ENCODE assay signal across 8 cellular contexts in genomic region chr4:158768577-158769174, GRCh38. TPM values are rescaled to one million over a fixed set of nuclear protein-coding genes. Genes with fewer than 3 reads are reported as not detected.
A peak's percentile ranks its signal among the peaks of the same experiment; 100 is the strongest.
DNase-seq lines count a peak whose midpoint lies in the region; ATAC-seq and TF ChIP-seq lines count a peak whose summit lies in the region.

TSS of gene FNIP2 (plus strand) at chr4:158769026. CDS start at chr4:158769213, 187 bp downstream.

- H3K4me1 Mint-ChIP-seq in activated CD4-positive, alpha-beta memory T cell treated with anti-CD3 and anti-CD28 coated beads for 36 hours (ENCODE audit: low read depth) = peaks cover 43% of the 10 kb centered on the region

- H3K27ac ChIP-seq in ectodermal cell (ENCODE audit: insufficient read depth, low read depth, low read length, poor library complexity, severe bottlenecking) = peak within 1 kb of the TSS; percentile 62
- H3K27ac ChIP-seq in lower lobe of right lung = peak within 1 kb of the TSS; percentile 86

- H3K27ac Mint-ChIP-seq in activated CD4-positive, alpha-beta memory T cell treated with anti-CD3 and anti-CD28 coated beads for 36 hours = peak within 1 kb of the TSS; percentile 91

- peaks cover 4% of the 10 kb centered on the region for H3K36me3 Mint-ChIP-seq in activated CD4-positive, alpha-beta memory T cell treated with anti-CD3 and anti-CD28 coated beads for 36 hours

- in situ Hi-C loops in GM18951 (cut with MboI; ENCODE audit: low sequenced_read_pairs, unreplicated experiment) = no loop called here

- H3K4me1 ChIP-seq in ectodermal cell (ENCODE audit: control insufficient read depth, insufficient read depth, low read length) (peaks cover 5% of the 10 kb centered on the region), lower lobe of right lung (peaks cover 41% of the 10 kb centered on the region)

- peaks cover 2% of the 10 kb centered on the region for H3K27me3 Mint-ChIP-seq in activated CD4-positive, alpha-beta memory T cell treated with anti-CD3 and anti-CD28 coated beads for 36 hours

- H3K4me3 Mint-ChIP-seq in activated CD4-positive, alpha-beta memory T cell treated with anti-CD3 and anti-CD28 coated beads for 36 hours = peak within 1 kb of the TSS; percentile 100

- H3K27me3 ChIP-seq in ectodermal cell (ENCODE audit: control insufficient read depth, insufficient read depth, low read length, poor library complexity, severe bottlenecking) (peaks cover 26% of the 10 kb centered on the region), lower lobe of right lung (ENCODE audit: low read depth) (no peaks in the 10 kb centered on the region)

- DNase-seq in AG10803 (ENCODE audit: low read depth) (peak; percentile 75), NCI-H510A (lab: John Stamatoyannopoulos, UW) (peak; percentile 68), lower lobe of right lung (peak; percentile 88)
- DNase-seq in activated CD4-positive, alpha-beta memory T cell treated with anti-CD3 and anti-CD28 coated beads for 36 hours = peak; percentile 73
- DNase-seq in stimulated activated CD4-positive, alpha-beta T cell treated with anti-CD3 and anti-CD28 coated beads, TNF-alpha, amount 100 ng/mL, for 1 hour (ENCODE audit: low read depth in 3 of 3, low spot score in 1 of 3) = peak; percentile 15 to 41 (median 36)

- TF ChIP-seq CTCF in AG10803 (conservative IDR thresholded peaks at IDR 0.05; ENCODE audit: low read length) (no peak), lower lobe of right lung (IDR thresholded peaks at IDR 0.05) (no peak)

- H3K4me3 ChIP-seq in AG10803 (ENCODE audit: low read length) (peak within 1 kb of the TSS; percentile 88), ectodermal cell (ENCODE audit: insufficient read depth, low read depth, low read length) (peak within 1 kb of the TSS; percentile 78), lower lobe of right lung (peak within 1 kb of the TSS; percentile 85)

- WGBS in ectodermal cell, 2 experiments = 0% methylated on average over 85 of the region's 85 CpGs

- no peaks in the 10 kb centered on the region for H3K9me3 Mint-ChIP-seq in activated CD4-positive, alpha-beta memory T cell treated with anti-CD3 and anti-CD28 coated beads for 36 hours

- H3K36me3 ChIP-seq in ectodermal cell (ENCODE audit: control insufficient read depth, insufficient read depth, low read length) (no peaks in the 10 kb centered on the region), lower lobe of right lung (no peaks in the 10 kb centered on the region)

- H3K9me3 ChIP-seq in ectodermal cell (ENCODE audit: control insufficient read depth, low read length) = no peaks in the 10 kb centered on the region
- H3K9me3 ChIP-seq in lower lobe of right lung = no peaks in the 10 kb centered on the region

- CTCF ChIA-PET in activated CD4-positive, alpha-beta memory T cell treated with anti-CD3 and anti-CD28 coated beads for 36 hours (lab: Charles Lee) = interaction anchor here (1.1 to 1.2 kb wide), 2 partner anchors 78 to 89 kb away, joined by 3 read pairs; no protein-coding TSS in a partner anchor

- ATAC-seq in HG03139 (IDR thresholded peaks at IDR 0.05; ENCODE audit: unreplicated experiment) (peak; percentile 76), lower lobe of right lung (peak; percentile 95 to 96)

- intact Hi-C loops in activated CD4-positive, alpha-beta memory T cell treated with anti-CD3 and anti-CD28 coated beads for 36 hours (cut with micrococcal nuclease) = loop anchor here (1.0 to 5.0 kb wide), 7 partner anchors 10 to 434 kb away; partner anchors contain the start of genes PPID and RAPGEF2
- intact Hi-C loops in lower lobe of right lung (cut with DNase I) = no loop called here

- POLR2A ChIA-PET in activated CD4-positive, alpha-beta memory T cell treated with anti-CD3 and anti-CD28 coated beads for 36 hours (lab: Charles Lee) = interaction anchor here (1.3 to 2.8 kb wide), 5 partner anchors 8 to 98 kb away, joined by 4 to 12 read pairs (median 8); partner anchors contain the start of gene C4orf46

- peak; percentile 67 for TF ChIP-seq POLR2A in GM18951 (IDR thresholded peaks at IDR 0.05; ENCODE audit: extremely low read depth, insufficient read depth, insufficient read length)

RNA-seq across cellular contexts. Expression of gene FNIP2, which starts in this region (rescaled TPM):
- 10 to 100 TPM; 17.7 to 19.4 TPM for total RNA-seq in activated CD4-positive, alpha-beta memory T cell treated with anti-CD3 and anti-CD28 coated beads for 36 hours
- polyA plus RNA-seq in ectodermal cell (2013, experiment 1 of 4) = 10.7 TPM
- polyA plus RNA-seq in ectodermal cell (2013, experiment 2 of 4) = 9.4 TPM
- polyA plus RNA-seq in ectodermal cell (2013, experiment 3 of 4) = 8.3 TPM
- 8.9 TPM for polyA plus RNA-seq in ectodermal cell (2013, experiment 4 of 4)
- total RNA-seq in lower lobe of right lung = 90.7 TPM

Comparison
In these comparisons a context has a peak if more than half of its experiments do, and no peak if none do; other contexts are left out.
1. Peak in every context shown above with its lines: DNase-seq, ATAC-seq, H3K4me3 ChIP-seq and H3K27ac ChIP-seq.
2. DNase-seq: peak in every context shown above with its lines; median percentile 88 in lower lobe of right lung; 75 in AG10803; 73 in activated CD4-positive, alpha-beta memory T cell treated with anti-CD3 and anti-CD28 coated beads for 36 hours; 68 in NCI-H510A; 36 in stimulated activated CD4-positive, alpha-beta T cell treated with anti-CD3 and anti-CD28 coated beads, TNF-alpha, amount 100 ng/mL, for 1 hour.